Comparison of ENCODE assay signal across 8 cellular contexts in the genomic region with DNA sequence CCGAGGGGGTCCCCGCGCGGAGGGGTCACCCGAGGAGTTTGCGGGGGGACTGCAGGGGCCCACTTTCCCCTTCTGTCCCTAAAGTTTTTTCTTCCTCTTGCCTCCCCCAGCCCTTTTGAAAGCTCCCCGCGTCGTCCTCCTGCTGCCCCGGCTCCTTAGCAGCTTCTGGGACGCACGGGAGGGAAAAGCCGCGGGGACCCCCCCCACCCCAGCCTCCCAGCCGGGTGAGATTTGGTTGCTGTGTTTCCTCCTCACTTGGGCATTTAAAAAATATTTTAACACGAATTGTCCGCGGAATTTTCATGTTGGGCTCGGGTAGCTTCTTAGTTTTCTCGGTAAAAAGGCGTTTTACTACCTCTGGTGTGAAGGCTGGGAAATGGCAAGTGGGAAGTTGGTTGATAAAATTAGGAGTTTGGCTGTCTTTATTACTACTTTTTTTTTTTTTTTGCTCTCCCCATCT. TPM values are rescaled to one million over a fixed set of nuclear protein-coding genes. Genes with fewer than 3 reads are reported as not detected.
DNase-seq lines count a peak whose midpoint lies in the region; ATAC-seq and TF ChIP-seq lines count a peak whose summit lies in the region.

No MANE protein-coding gene starts in this region.

- CTCF ChIA-PET in Calu3 (lab: Charles Lee): interaction anchor here (0.7 to 2.7 kb wide), 22 partner anchors 9 to 297 kb away, joined by 3 to 28 read pairs (median 4); no protein-coding TSS in a partner anchor

- no peak for TF ChIP-seq POLR2A in sigmoid colon (IDR thresholded peaks at IDR 0.05)

- H3K9me3 Mint-ChIP-seq in Calu3 (ENCODE audit: low read depth, unreplicated experiment) (no peaks in the 10 kb centered on the region), IgD-negative memory B cell (no peaks in the 10 kb centered on the region)
- no peaks in the 10 kb centered on the region for H3K9me3 Mint-ChIP-seq in activated naive CD4-positive, alpha-beta T cell treated with anti-CD3 and anti-CD28 coated beads, Interleukin-2, amount 50 U/mL, for 72 hours

- H3K27ac Mint-ChIP-seq in Calu3 (ENCODE audit: unreplicated experiment) (peak overlapping the region; percentile 80), IgD-negative memory B cell (peak overlapping the region; percentile 86 to 98 (median 88))
- peak overlapping the region; percentile 79 to 93 for H3K27ac Mint-ChIP-seq in activated naive CD4-positive, alpha-beta T cell treated with anti-CD3 and anti-CD28 coated beads, Interleukin-2, amount 50 U/mL, for 72 hours

- H3K27me3 ChIP-seq in sigmoid colon: no peaks in the 10 kb centered on the region

- TF ChIP-seq CTCF in Calu3 (IDR thresholded peaks at IDR 0.05; ENCODE audit: unreplicated experiment): no peak
- no peak for TF ChIP-seq CTCF in sigmoid colon (IDR thresholded peaks at IDR 0.05)

- intact Hi-C loops in Calu3 (cut with micrococcal nuclease; ENCODE audit: unreplicated experiment): loop anchor here (2.0 to 5.0 kb wide), 2 partner anchors 70 to 72 kb away; no protein-coding TSS in a partner anchor
- intact Hi-C loops in sigmoid colon (cut with DNase I): loop anchor here (5.0 to 10.0 kb wide), 4 partner anchors 75 to 228 kb away; no protein-coding TSS in a partner anchor

- H3K4me3 Mint-ChIP-seq in Calu3 (ENCODE audit: low read depth, unreplicated experiment) (peak overlapping the region; percentile 83), IgD-negative memory B cell (peak overlapping the region; percentile 91 to 98 (median 98))

- peaks cover 0 to 26% (median 19%) of the 10 kb centered on the region in 4 donors for H3K4me1 ChIP-seq in sigmoid colon

- H3K4me3 ChIP-seq in sigmoid colon: peak overlapping the region; percentile 69 to 94 (median 91)

- no peaks in the 10 kb centered on the region for H3K9me3 ChIP-seq in sigmoid colon

- no peak for TF ChIP-seq EP300 in sigmoid colon (IDR thresholded peaks at IDR 0.05)

- peak overlapping the region; percentile 91 to 96 (median 94) for H3K27ac ChIP-seq in sigmoid colon

- WGBS in sigmoid colon, 2 donors: 0 to 1% methylated on average over 21 of the region's 21 CpGs

- BruUV-seq in Calu3 (replicated peaks; lab: Mats Ljungman, UMichigan): no TSS peak

- H3K36me3 ChIP-seq in sigmoid colon: no peaks in the 10 kb centered on the region

- H3K27me3 Mint-ChIP-seq in Calu3 (ENCODE audit: unreplicated experiment) (no peaks in the 10 kb centered on the region), IgD-negative memory B cell (no peaks in the 10 kb centered on the region)

- H3K36me3 Mint-ChIP-seq in Calu3 (ENCODE audit: insufficient read depth, unreplicated experiment): peaks cover 38% of the 10 kb centered on the region
- peaks cover 4% of the 10 kb centered on the region for H3K36me3 Mint-ChIP-seq in IgD-negative memory B cell
- peaks cover 23 to 38% of the 10 kb centered on the region in 2 donors for H3K36me3 Mint-ChIP-seq in activated naive CD4-positive, alpha-beta T cell treated with anti-CD3 and anti-CD28 coated beads, Interleukin-2, amount 50 U/mL, for 72 hours

- no peak for ATAC-seq in activated naive CD4-positive, alpha-beta T cell treated with anti-CD3 and anti-CD28 coated beads, Interleukin-2, amount 50 U/mL, for 72 hours
- ATAC-seq in HG03442 (IDR thresholded peaks at IDR 0.05; ENCODE audit: unreplicated experiment) (no peak), HG03097 (IDR thresholded peaks at IDR 0.05; ENCODE audit: low FRiP score, unreplicated experiment) (no peak), HG02840 (IDR thresholded peaks at IDR 0.05; ENCODE audit: low FRiP score, unreplicated experiment) (no peak)

- H3K4me1 Mint-ChIP-seq in Calu3 (ENCODE audit: low read depth, unreplicated experiment) (peaks cover 54% of the 10 kb centered on the region), IgD-negative memory B cell (peaks cover 38 to 50% (median 40%) of the 10 kb centered on the region in 3 donors)

- DNase-seq in Calu3: peak; percentile 34
- DNase-seq in activated naive CD4-positive, alpha-beta T cell treated with anti-CD3 and anti-CD28 coated beads, Interleukin-2, amount 50 U/mL, for 72 hours (ENCODE audit: low spot score in 2 of 2): no peak
- DNase-seq in hepatic stellate cell (ENCODE audit: low spot score): peak; percentile 21
- DNase-seq in sigmoid colon: no peak

RNA-seq across cellular contexts. Expression of gene NCOA3, which starts 0.6 kb away (rescaled TPM):
- total RNA-seq in Calu3 (2022) (60.3 and 63.8 TPM in 2 replicates), sigmoid colon (10 to 100 TPM; 22.8 to 51.0 (median 26.4) TPM)
- polyA plus RNA-seq in IgD-negative memory B cell (64.7 TPM), sigmoid colon (10 to 100 TPM in 1 of 3 donors, 1 to 10 TPM in 2; 4.8 to 13.7 (median 4.9) TPM)
- total RNA-seq in activated naive CD4-positive, alpha-beta T cell treated with anti-CD3 and anti-CD28 coated beads, Interleukin-2, amount 50 U/mL, for 72 hours: 10 to 100 TPM; 81.6 to 92.6 TPM

Comparison
In these comparisons a context has a peak if more than half of its experiments do, and no peak if none do; other contexts are left out.
1. DNase-seq: peak in Calu3 (single experiment) and hepatic stellate cell (single experiment); none in activated naive CD4-positive, alpha-beta T cell treated with anti-CD3 and anti-CD28 coated beads, Interleukin-2, amount 50 U/mL, for 72 hours (0 of 2) and sigmoid colon (single experiment).
2. Peak in every context shown above with its lines, with median percentiles within 50 percentile points of each other: H3K27ac Mint-ChIP-seq.